ENCODE assay signal across 24 cellular contexts in genomic region chr1:67432745-67433144, GRCh38. TPM values are rescaled to one million over a fixed set of nuclear protein-coding genes. Genes with fewer than 3 reads are reported as not detected.
DNase-seq lines count a peak whose midpoint lies in the region; ATAC-seq and TF ChIP-seq lines count a peak whose summit lies in the region.
"Had no signal": no experiment of that assay in that cellular context is flagged by ENCODE, and none has a peak within 500 bp of the region (broad histone marks: within the 10 kb centered on the region; RNA-seq: fewer than 3 reads in every experiment).

No MANE protein-coding gene starts in this region.

- POLR2A ChIA-PET in activated CD4-positive, alpha-beta T cell treated with anti-CD3 and anti-CD28 coated beads, Interleukin-2, amount 10 ng/mL, durations not matched to agents 7 days and 5 days (lab: Charles Lee): interaction anchor here (0.5 to 0.6 kb wide), 3 partner anchors 17 to 433 kb away, joined by 3 to 4 read pairs (median 3); no protein-coding TSS in a partner anchor

- CTCF ChIA-PET in activated CD4-positive, alpha-beta T cell treated with anti-CD3 and anti-CD28 coated beads, Interleukin-2, amount 10 ng/mL, durations not matched to agents 7 days and 5 days (lab: Charles Lee): interaction anchor here (0.5 to 3.0 kb wide), 3 partner anchors 9 to 51 kb away, joined by 4 to 9 read pairs (median 4); no protein-coding TSS in a partner anchor

- peaks cover 28% of the 10 kb centered on the region for H3K36me3 Mint-ChIP-seq in activated CD4-positive, alpha-beta T cell treated with anti-CD3 and anti-CD28 coated beads, Interleukin-2, amount 10 ng/mL, durations not matched to agents 24 days and 14 days (ENCODE audit: low read depth)
- H3K36me3 Mint-ChIP-seq in activated CD4-positive, alpha-beta T cell treated with anti-CD3 and anti-CD28 coated beads, Interleukin-2, amount 10 ng/mL, durations not matched to agents 7 days and 5 days (ENCODE audit: low read depth): peaks cover 23% of the 10 kb centered on the region

- TF ChIP-seq CTCF in DOHH2 (IDR thresholded peaks at IDR 0.05; ENCODE audit: low read depth, low read length, poor library complexity, severe bottlenecking) (no peak), WERI-Rb-1 (IDR thresholded peaks at IDR 0.05; ENCODE audit: low read depth, low read length) (no peak), parathyroid adenoma (IDR thresholded peaks at IDR 0.05) (no peak)

- no peak overlapping the region for H3K9ac ChIP-seq in parathyroid adenoma

- H3K4me1 Mint-ChIP-seq in activated CD4-positive, alpha-beta T cell treated with anti-CD3 and anti-CD28 coated beads, Interleukin-2, amount 10 ng/mL, durations not matched to agents 24 days and 14 days: peaks cover 32% of the 10 kb centered on the region
- H3K4me1 Mint-ChIP-seq in activated CD4-positive, alpha-beta T cell treated with anti-CD3 and anti-CD28 coated beads, Interleukin-2, amount 10 ng/mL, durations not matched to agents 7 days and 5 days: peaks cover 36% of the 10 kb centered on the region

- no peak for ATAC-seq in HG03439 (IDR thresholded peaks at IDR 0.05; ENCODE audit: unreplicated experiment)
- ATAC-seq: A549, foreskin keratinocyte, PC-3 had no signal

- peak overlapping the region; percentile 94 for H3K4me2 ChIP-seq in DOHH2 (ENCODE audit: low read length)
- H3K4me2 ChIP-seq in parathyroid adenoma (ENCODE audit: low read length): no peak overlapping the region
- H3K4me2 ChIP-seq: A549 had no signal

- peaks cover 24% of the 10 kb centered on the region for H3F3A ChIP-seq in DOHH2 (ENCODE audit: control insufficient read depth, insufficient read depth)

- H3K27me3 Mint-ChIP-seq in activated CD4-positive, alpha-beta T cell treated with anti-CD3 and anti-CD28 coated beads, Interleukin-2, amount 10 ng/mL, durations not matched to agents 24 days and 14 days: no peaks in the 10 kb centered on the region
- H3K27me3 Mint-ChIP-seq in activated CD4-positive, alpha-beta T cell treated with anti-CD3 and anti-CD28 coated beads, Interleukin-2, amount 10 ng/mL, durations not matched to agents 7 days and 5 days: no peaks in the 10 kb centered on the region
- H3K27me3 Mint-ChIP-seq: activated B cell treated with CpG ODN at 0.5 μM for 24 hours; central memory CD8-positive, alpha-beta T cell had no signal

- H3K79me2 ChIP-seq in DOHH2 (ENCODE audit: control insufficient read depth, low read length): peaks cover 40% of the 10 kb centered on the region
- H3K79me2 ChIP-seq in parathyroid adenoma: peaks cover 15% of the 10 kb centered on the region

- no peaks in the 10 kb centered on the region for H3K27me3 ChIP-seq in DOHH2 (ENCODE audit: control insufficient read depth, low read length)
- H3K27me3 ChIP-seq in WERI-Rb-1 (ENCODE audit: insufficient read depth, low read depth, severe bottlenecking): no peaks in the 10 kb centered on the region
- no peaks in the 10 kb centered on the region for H3K27me3 ChIP-seq in parathyroid adenoma (ENCODE audit: control insufficient read depth, insufficient read depth, low read length)
- H3K27me3 ChIP-seq: foreskin keratinocyte, SJCRH30 had no signal

- no peak overlapping the region for H2AFZ ChIP-seq in parathyroid adenoma

- H3K4me1 ChIP-seq in DOHH2 (ENCODE audit: control insufficient read depth, low read length): peaks cover 39% of the 10 kb centered on the region
- H3K4me1 ChIP-seq in parathyroid adenoma: peaks cover 3% of the 10 kb centered on the region
- H3K4me1 ChIP-seq: SJCRH30 had no signal

- intact Hi-C loops in activated CD4-positive, alpha-beta T cell treated with anti-CD3 and anti-CD28 coated beads, Interleukin-2, amount 10 ng/mL, durations not matched to agents 24 days and 14 days (cut with micrococcal nuclease): loop anchor here (5.0 kb wide), 2 partner anchors 55 to 450 kb away; no protein-coding TSS in a partner anchor

- peaks cover 17% of the 10 kb centered on the region for H4K20me1 ChIP-seq in DOHH2 (ENCODE audit: control insufficient read depth, insufficient read depth, low read depth, low read length)

- H3K27ac ChIP-seq in DOHH2 (ENCODE audit: low read depth, low read length): no peak overlapping the region
- H3K27ac ChIP-seq in WERI-Rb-1: peak overlapping the region; percentile 89
- peak overlapping the region; percentile 44 for H3K27ac ChIP-seq in parathyroid adenoma
- H3K27ac ChIP-seq: A549, foreskin keratinocyte, SJCRH30 had no signal

- no peaks in the 10 kb centered on the region for H3K9me3 Mint-ChIP-seq in activated CD4-positive, alpha-beta T cell treated with anti-CD3 and anti-CD28 coated beads, Interleukin-2, amount 10 ng/mL, durations not matched to agents 24 days and 14 days
- H3K9me3 Mint-ChIP-seq in activated CD4-positive, alpha-beta T cell treated with anti-CD3 and anti-CD28 coated beads, Interleukin-2, amount 10 ng/mL, durations not matched to agents 7 days and 5 days: no peaks in the 10 kb centered on the region
- H3K9me3 Mint-ChIP-seq: activated B cell treated with CpG ODN at 0.5 μM for 24 hours; central memory CD8-positive, alpha-beta T cell had no signal

- no peak for DNase-seq in activated CD4-positive, alpha-beta T cell treated with anti-CD3 and anti-CD28 coated beads, Interleukin-2, amount 10 ng/mL, durations not matched to agents 24 days and 14 days
- no peak for DNase-seq in activated CD4-positive, alpha-beta T cell treated with anti-CD3 and anti-CD28 coated beads, Interleukin-2, amount 10 ng/mL, durations not matched to agents 7 days and 5 days
- DNase-seq in WERI-Rb-1: no peak
- no peak for DNase-seq in DMS153 (lab: John Stamatoyannopoulos, UW)
- no peak for DNase-seq in central memory CD4-positive, alpha-beta T cell
- DNase-seq: activated B cell treated with CpG ODN at 0.5 μM for 24 hours; activated gamma-delta T cell; anterior cingulate cortex; foreskin keratinocyte; hippocampal formation; MM.1S; NCI-H1694 treated with DMSO at 0.1 percent for 48 hours; NCI-H226; NCI-H774; PC-3; retina; SJCRH30; stimulated activated CD4-positive, alpha-beta T cell treated with anti-CD3 and anti-CD28 coated beads, Interleukin-4, amount 100 ng/mL, for 4 hours had no signal

- 0 out of 2 replicates have a peak overlapping the region, but pooled peaks have one; percentile 4 for H3K4me3 ChIP-seq in DOHH2 (ENCODE audit: low read length)
- H3K4me3 ChIP-seq in WERI-Rb-1 (ENCODE audit: low read depth, low read length): no peak overlapping the region
- H3K4me3 ChIP-seq in parathyroid adenoma (ENCODE audit: low read depth, low read length): no peak overlapping the region
- H3K4me3 ChIP-seq: A549, lung had no signal

- peaks cover 22% of the 10 kb centered on the region for H3K36me3 ChIP-seq in DOHH2 (ENCODE audit: control insufficient read depth, low read length)
- H3K36me3 ChIP-seq in WERI-Rb-1: peaks cover 21% of the 10 kb centered on the region
- peaks cover 3% of the 10 kb centered on the region for H3K36me3 ChIP-seq in parathyroid adenoma (ENCODE audit: control insufficient read depth, insufficient read depth, low read length)

- no peaks in the 10 kb centered on the region for H3K9me3 ChIP-seq in DOHH2 (ENCODE audit: control insufficient read depth, insufficient read depth, low read length)
- H3K9me3 ChIP-seq in WERI-Rb-1 (ENCODE audit: severe bottlenecking): no peaks in the 10 kb centered on the region
- no peaks in the 10 kb centered on the region for H3K9me3 ChIP-seq in parathyroid adenoma (ENCODE audit: control insufficient read depth, low read length)
- H3K9me3 ChIP-seq: A549, SJCRH30 had no signal

- no peaks in the 10 kb centered on the region for H3K9me2 ChIP-seq in DOHH2 (replicated peaks; ENCODE audit: control insufficient read depth, low read length)

- peak overlapping the region; percentile 62 for H3K27ac Mint-ChIP-seq in activated CD4-positive, alpha-beta T cell treated with anti-CD3 and anti-CD28 coated beads, Interleukin-2, amount 10 ng/mL, durations not matched to agents 24 days and 14 days
- H3K27ac Mint-ChIP-seq in activated CD4-positive, alpha-beta T cell treated with anti-CD3 and anti-CD28 coated beads, Interleukin-2, amount 10 ng/mL, durations not matched to agents 7 days and 5 days: no peak overlapping the region

- H3K4me3 Mint-ChIP-seq in activated CD4-positive, alpha-beta T cell treated with anti-CD3 and anti-CD28 coated beads, Interleukin-2, amount 10 ng/mL, durations not matched to agents 24 days and 14 days: peak overlapping the region; percentile 0
- H3K4me3 Mint-ChIP-seq in activated CD4-positive, alpha-beta T cell treated with anti-CD3 and anti-CD28 coated beads, Interleukin-2, amount 10 ng/mL, durations not matched to agents 7 days and 5 days: no peak overlapping the region

RNA-seq across cellular contexts. Expression of gene SERBP1, which starts 2.5 kb away (rescaled TPM):
- 619 and 630 TPM in 2 replicates for total RNA-seq in activated CD4-positive, alpha-beta T cell treated with anti-CD3 and anti-CD28 coated beads, Interleukin-2, amount 10 ng/mL, durations not matched to agents 24 days and 14 days
- total RNA-seq in activated CD4-positive, alpha-beta T cell treated with anti-CD3 and anti-CD28 coated beads, Interleukin-2, amount 10 ng/mL, durations not matched to agents 7 days and 5 days: 100 to 1,000 TPM; 245 to 253 TPM
